In the genomic region with DNA sequence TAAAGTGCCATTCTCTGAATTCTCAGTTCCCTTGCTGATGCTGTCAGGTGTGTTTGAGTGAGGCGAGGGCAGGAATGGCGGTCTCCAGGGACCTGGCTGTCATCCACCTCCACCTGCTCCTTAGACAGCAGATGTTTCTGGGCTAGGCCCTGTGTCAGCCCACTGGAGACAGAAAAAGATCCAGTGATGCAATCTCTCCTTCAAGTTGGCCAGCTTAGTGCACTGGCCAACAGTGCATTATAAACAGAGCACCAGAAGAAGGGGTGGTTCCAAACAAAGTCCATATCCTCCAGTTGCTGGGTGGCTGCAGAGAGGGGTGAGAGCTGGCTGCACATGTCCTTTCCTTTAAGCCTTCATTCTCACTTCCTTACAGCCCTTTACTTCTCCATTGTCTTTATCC, we compare ENCODE assay signal across 15 cellular contexts. TPM values are rescaled to one million over a fixed set of nuclear protein-coding genes. Genes with fewer than 3 reads are reported as not detected.
A peak's percentile ranks its signal among the peaks of the same experiment; 100 is the strongest.
DNase-seq lines count a peak whose midpoint lies in the region; ATAC-seq, FAIRE-seq and TF ChIP-seq lines count a peak whose summit lies in the region.
"Had no signal": no experiment of that assay in that cellular context is flagged by ENCODE, and none has a peak within 500 bp of the region (broad histone marks: within the 10 kb centered on the region; RNA-seq: fewer than 3 reads in every experiment).

No MANE protein-coding gene starts in this region.

- H3K27ac ChIP-seq in HEK293 (ENCODE audit: extremely low read depth, low read depth, low read length) (no peak overlapping the region), lower lobe of right lung (no peak overlapping the region)
- H3K27ac ChIP-seq: parathyroid adenoma had no signal

- no peak overlapping the region for H3K9ac ChIP-seq in adipocyte (ENCODE audit: low read length)
- H3K9ac ChIP-seq: parathyroid adenoma had no signal

- DNase-seq in AG10803 (ENCODE audit: low read depth) (peak; percentile 42), adipocyte (ENCODE audit: low read depth) (peak; percentile 56), lower lobe of right lung (no peak), NCI-H2029 (lab: John Stamatoyannopoulos, UW) (no peak), HAP-1 (ENCODE audit: low spot score in 2 of 2) (no peak), urothelium cell line (ENCODE audit: low spot score) (no peak)
- DNase-seq in stimulated activated CD8-positive, alpha-beta memory T cell treated with anti-CD3 and anti-CD28 coated beads, Interleukin-4, amount 100 ng/mL, for 48 hours: no peak
- DNase-seq: COR-L47; islet precursor cell; stimulated activated CD4-positive, alpha-beta T cell treated with anti-CD3 and anti-CD28 coated beads, Interleukin-4, amount 100 ng/mL, for 4 hours had no signal

- POLR2A ChIA-PET in HEK293 (lab: Yijun Ruan, JAX): no interaction called here

- H3K36me3 ChIP-seq in HEK293 (ENCODE audit: control insufficient read depth in 2 of 2, insufficient read depth in 1 of 2, low read length in 2 of 2): peaks cover 3 to 79% of the 10 kb centered on the region in 2 experiments; a peak in 2 of 3 replicates
- H3K36me3 ChIP-seq in adipocyte (ENCODE audit: control insufficient read depth, insufficient read depth, low read length, severe bottlenecking): peaks cover 39% of the 10 kb centered on the region
- H3K36me3 ChIP-seq in lower lobe of right lung: peaks cover 90% of the 10 kb centered on the region
- H3K36me3 ChIP-seq in HAP-1 (replicated peaks): peaks cover 63% of the 10 kb centered on the region

- H3K4me1 ChIP-seq in HEK293 (ENCODE audit: control insufficient read depth, insufficient read depth, low read length) (no peaks in the 10 kb centered on the region; the same call in 1 of the 2 replicates), adipocyte (ENCODE audit: control insufficient read depth, insufficient read depth, low read length) (peaks cover 21% of the 10 kb centered on the region), lower lobe of right lung (peaks cover 10% of the 10 kb centered on the region), HAP-1 (no peaks in the 10 kb centered on the region)
- H3K4me1 ChIP-seq: parathyroid adenoma had no signal

- CTCF ChIA-PET in HEK293 (lab: Yijun Ruan, JAX): interaction anchor here (0.7 to 1.6 kb wide), 2 partner anchors 9 to 159 kb away, joined by 3 read pairs; no protein-coding TSS in a partner anchor

- no peaks in the 10 kb centered on the region for H3K27me3 ChIP-seq in adipocyte (replicated peaks; ENCODE audit: control insufficient read depth, insufficient read depth, low read length)
- H3K27me3 ChIP-seq in lower lobe of right lung (ENCODE audit: low read depth): no peaks in the 10 kb centered on the region
- H3K27me3 ChIP-seq in HAP-1 (ENCODE audit: low read depth): no peaks in the 10 kb centered on the region

- H3K4me3 ChIP-seq in AG10803 (ENCODE audit: low read length): no peak overlapping the region
- no peak overlapping the region for H3K4me3 ChIP-seq in HEK293 (ENCODE audit: low read depth, low read length)
- no peak overlapping the region for H3K4me3 ChIP-seq in adipocyte (ENCODE audit: low read length)
- H3K4me3 ChIP-seq in lower lobe of right lung: no peak overlapping the region
- H3K4me3 ChIP-seq in HAP-1: no peak overlapping the region

- no peaks in the 10 kb centered on the region for H3K9me3 ChIP-seq in HEK293 (ENCODE audit: control insufficient read depth, insufficient read depth, low read depth, low read length)
- no peaks in the 10 kb centered on the region for H3K9me3 ChIP-seq in adipocyte (ENCODE audit: control insufficient read depth, low read length)
- H3K9me3 ChIP-seq in lower lobe of right lung: no peaks in the 10 kb centered on the region
- no peaks in the 10 kb centered on the region for H3K9me3 ChIP-seq in HAP-1

- no peak for FAIRE-seq in urothelium cell line (lab: Jason Lieb, UNC)
- FAIRE-seq: bronchial epithelial cell, GM19239 had no signal

- intact Hi-C loops in lower lobe of right lung (cut with DNase I): no loop called here

- peak; percentile 4 to 54 for ATAC-seq in lower lobe of right lung
- ATAC-seq: esophagus mucosa had no signal

- TF ChIP-seq CTCF in AG10803 (conservative IDR thresholded peaks at IDR 0.05; ENCODE audit: low read length) (no peak), HEK293 (tag by site-specific recombination; IDR thresholded peaks at IDR 0.05) (no peak), lower lobe of right lung (IDR thresholded peaks at IDR 0.05) (no peak)

- in situ Hi-C loops in HAP-1 (cut with MboI; ENCODE audit: low sequenced_read_pairs): no loop called here

TF ChIP-seq in HEK293, 187 proteins besides CTCF, POLR2A, EP300 and RAD21:
- TF ChIP-seq ZNF600 (tag by site-specific recombination; IDR thresholded peaks at IDR 0.05) (0 out of 2 replicates have a peak, but pooled peaks have one; percentile 38), PRDM10 (tag by site-specific recombination; IDR thresholded peaks at IDR 0.05) (no peak)

RNA-seq across cellular contexts. Expression of gene NANS, which starts 26.5 kb away (rescaled TPM):
- 61.9 TPM for total RNA-seq in lower lobe of right lung

RNA-seq across cellular contexts. Expression of gene TRIM14, which starts 36.0 kb away (rescaled TPM):
- total RNA-seq in lower lobe of right lung: 82.5 TPM

Comparison
In these comparisons a context has a peak if more than half of its experiments do, and no peak if none do; other contexts are left out.
1. DNase-seq: peak in AG10803 (single experiment) and adipocyte (single experiment); none in lower lobe of right lung (single experiment), NCI-H2029 (single experiment), HAP-1 (0 of 2), urothelium cell line (single experiment) and stimulated activated CD8-positive, alpha-beta memory T cell treated with anti-CD3 and anti-CD28 coated beads, Interleukin-4, amount 100 ng/mL, for 48 hours (single experiment).